Comparison of ENCODE assay signal across 10 cellular contexts in genomic region chr17:47066095-47066494, GRCh38.
DNase-seq lines count a peak whose midpoint lies in the region; ATAC-seq, FAIRE-seq and TF ChIP-seq lines count a peak whose summit lies in the region.
"Had no signal": no experiment of that assay in that cellular context is flagged by ENCODE, and none has a peak within 500 bp of the region (broad histone marks: within the 10 kb centered on the region; RNA-seq: fewer than 3 reads in every experiment).

No MANE protein-coding gene starts in this region.

- no peak overlapping the region for H2BK120ac ChIP-seq in mesenchymal stem cell (ENCODE audit: low read depth, low read length)

- no peak for ATAC-seq in GM12878
- ATAC-seq in body of pancreas = no peak

- H3K18ac ChIP-seq in mesenchymal stem cell (ENCODE audit: low read depth in 1 of 2, low read length in 2 of 2) = no peak overlapping the region

- H4K91ac ChIP-seq in mesenchymal stem cell (ENCODE audit: low read length) = no peak overlapping the region

- no peak overlapping the region for H2BK15ac ChIP-seq in mesenchymal stem cell (ENCODE audit: low read depth, poor library complexity, severe bottlenecking)

- no peak overlapping the region for H3K23ac ChIP-seq in mesenchymal stem cell (ENCODE audit: low read length in 2 of 2)

- peak overlapping the region; percentile 72 for H3K4me2 ChIP-seq in GM12878 (ENCODE audit: control insufficient read depth, insufficient read depth)
- H3K4me2 ChIP-seq in mesenchymal stem cell (ENCODE audit: low read length, poor library complexity, severe bottlenecking) = peak overlapping the region; percentile 28

- DNase-seq in CD4-positive, alpha-beta memory T cell = no peak
- DNase-seq in GM12878 (ENCODE audit: low read depth, low spot score) (no peak), mesenchymal stem cell (peak; percentile 7), NCI-H128 (lab: John Stamatoyannopoulos, UW; ENCODE audit: unreplicated experiment) (no peak), NOMO-1 treated with dmso at 0.1 percent for 144 hours (lab: John Stamatoyannopoulos, UW; ENCODE audit: unreplicated experiment) (no peak), body of pancreas (no peak), DMS153 (lab: John Stamatoyannopoulos, UW) (no peak)
- DNase-seq: foreskin fibroblast, NCI-H1436 treated with DMSO at 0.1 percent for 48 hours had no signal

- H3K27me3 ChIP-seq in CD4-positive, alpha-beta memory T cell (ENCODE audit: insufficient read depth, low read length) = no peaks in the 10 kb centered on the region
- H3K27me3 ChIP-seq in HUES6 (ENCODE audit: control insufficient read depth, insufficient read depth, low read length) = no peaks in the 10 kb centered on the region
- H3K27me3 ChIP-seq in GM12878 (replicated peaks in 1 of 2; ENCODE audit: control insufficient read depth in 2 of 2, insufficient read depth in 2 of 2, low read length in 1 of 2) = no peaks in the 10 kb centered on the region
- H3K27me3 ChIP-seq in mesenchymal stem cell (ENCODE audit: control insufficient read depth in 1 of 2, insufficient read depth in 1 of 2, low read length in 2 of 2) = no peaks in the 10 kb centered on the region
- H3K27me3 ChIP-seq in body of pancreas = no peaks in the 10 kb centered on the region

- no peak for FAIRE-seq in GM12878 (lab: Jason Lieb, UNC)

- H3K9ac ChIP-seq in HUES6 (ENCODE audit: low read length) (no peak overlapping the region), GM12878 (ENCODE audit: control insufficient read depth, insufficient read depth, low read length) (no peak overlapping the region), mesenchymal stem cell (ENCODE audit: low read length) (peak overlapping the region; percentile 99)

- H3K4me1 ChIP-seq in CD4-positive, alpha-beta memory T cell (ENCODE audit: insufficient read depth, low read length) = peaks cover 14% of the 10 kb centered on the region
- peaks cover 12% of the 10 kb centered on the region; the same call in 1 of the 2 replicates for H3K4me1 ChIP-seq in HUES6 (ENCODE audit: control insufficient read depth, insufficient read depth, low read length)
- peaks cover 3% of the 10 kb centered on the region for H3K4me1 ChIP-seq in GM12878 (ENCODE audit: control insufficient read depth, insufficient read depth, low read length)
- H3K4me1 ChIP-seq in mesenchymal stem cell (ENCODE audit: control insufficient read depth, insufficient read depth, low read depth, low read length) = peaks cover 5% of the 10 kb centered on the region
- H3K4me1 ChIP-seq in body of pancreas = peaks cover 9% of the 10 kb centered on the region

- no peaks in the 10 kb centered on the region for H3K36me3 ChIP-seq in CD4-positive, alpha-beta memory T cell (ENCODE audit: insufficient read depth, low read length)
- peaks cover 4% of the 10 kb centered on the region; the same call in 1 of the 2 replicates for H3K36me3 ChIP-seq in HUES6 (ENCODE audit: control insufficient read depth, insufficient read depth, low read length)
- H3K36me3 ChIP-seq in GM12878 (ENCODE audit: control insufficient read depth in 2 of 2, insufficient read depth in 2 of 2, low read length in 1 of 2) = no peaks in the 10 kb centered on the region
- H3K36me3 ChIP-seq in mesenchymal stem cell (ENCODE audit: control insufficient read depth in 1 of 2, insufficient read depth in 2 of 2, low read depth in 1 of 2, low read length in 2 of 2) = peaks cover 11 to 12% of the 10 kb centered on the region in 2 experiments
- H3K36me3 ChIP-seq in body of pancreas (replicated peaks in 1 of 2; ENCODE audit: insufficient read depth in 1 of 2, low read depth in 2 of 2) = no peaks in the 10 kb centered on the region

- no peak for TF ChIP-seq EP300 in GM12878 (IDR thresholded peaks at IDR 0.05; ENCODE audit: borderline replicate concordance in 1 of 2, control insufficient read depth in 1 of 2, low read depth in 2 of 2, low read length in 2 of 2)

- no peak overlapping the region for H3K4ac ChIP-seq in mesenchymal stem cell (ENCODE audit: low read depth in 1 of 2, low read length in 2 of 2)

- CTCF ChIA-PET in CD4-positive, alpha-beta memory T cell (lab: Charles Lee; ENCODE audit: partially characterized antibody) = no interaction called here
- CTCF ChIA-PET in GM12878 (lab: Yijun Ruan, JAX) = no interaction called here

- H3K27me3 Mint-ChIP-seq in CD4-positive, alpha-beta memory T cell = no peaks in the 10 kb centered on the region

- SMC1A ChIA-PET in GM12878 (lab: Charles Lee; ENCODE audit: uncharacterized antibody, unreplicated experiment) = no interaction called here

- RAD21 ChIA-PET in GM12878 (lab: Charles Lee; ENCODE audit: unreplicated experiment) = no interaction called here

- 91% methylated on average over 6 of the region's 6 CpGs for WGBS in GM12878 (ENCODE audit: insufficient coverage, insufficient replicate concordance, low lambda C conversion rate, missing lambda C conversion rate)
- 72% methylated on average over 6 of the region's 6 CpGs for WGBS in mesenchymal stem cell
- 63 to 70% methylated on average over 6 of the region's 6 CpGs for WGBS in body of pancreas, 2 donors

- H3K4me3 ChIP-seq in CD4-positive, alpha-beta memory T cell (ENCODE audit: low read length in 2 of 2) = no peak overlapping the region
- peak overlapping the region; percentile 98; the same call in 1 of the 2 replicates for H3K4me3 ChIP-seq in HUES6 (ENCODE audit: low read depth, low read length)
- H3K4me3 ChIP-seq in GM12878 = 0 out of 2 replicates have a peak overlapping the region, but pooled peaks have one; percentile 91
- H3K4me3 ChIP-seq in mesenchymal stem cell (ENCODE audit: insufficient read depth in 1 of 2, low read depth in 1 of 2, low read length in 2 of 2) = peak overlapping the region in 1 of 2 experiments; percentile 93
- H3K4me3 ChIP-seq in body of pancreas = no peak overlapping the region

- H3K4me3 Mint-ChIP-seq in CD4-positive, alpha-beta memory T cell = peak overlapping the region; percentile 34 to 97 (median 94)

- H3K9me3 Mint-ChIP-seq in CD4-positive, alpha-beta memory T cell = peaks cover 0 to 4% (median 0%) of the 10 kb centered on the region in 8 donors

- POLR2A ChIA-PET in CD4-positive, alpha-beta memory T cell (lab: Charles Lee; ENCODE audit: partially characterized antibody) = interaction anchor here (0.6 kb wide), 1 partner anchor 51 kb away, joined by 3 read pairs; no protein-coding TSS in a partner anchor
- POLR2A ChIA-PET in GM12878 (lab: Charles Lee) = no interaction called here

- peaks cover 6 to 7% of the 10 kb centered on the region in 2 donors for H3K36me3 Mint-ChIP-seq in CD4-positive, alpha-beta memory T cell

- no peak overlapping the region for H3K27ac ChIP-seq in CD4-positive, alpha-beta memory T cell (ENCODE audit: low read depth, low read length)
- no peak overlapping the region for H3K27ac ChIP-seq in HUES6 (ENCODE audit: low read depth, low read length)
- H3K27ac ChIP-seq in GM12878 (ENCODE audit: control insufficient read depth, insufficient read depth) = no peak overlapping the region
- no peak overlapping the region for H3K27ac ChIP-seq in mesenchymal stem cell (ENCODE audit: low read length, poor library complexity, severe bottlenecking)
- H3K27ac ChIP-seq in body of pancreas = no peak overlapping the region

- H4K20me1 ChIP-seq in GM12878 (ENCODE audit: control insufficient read depth, insufficient read depth) = no peaks in the 10 kb centered on the region

- no peak overlapping the region for H2BK5ac ChIP-seq in mesenchymal stem cell (ENCODE audit: low read depth, low read length, poor library complexity, severe bottlenecking)

- no peak overlapping the region for H3K14ac ChIP-seq in mesenchymal stem cell (ENCODE audit: low read length in 2 of 2)

- H2AFZ ChIP-seq in GM12878 (ENCODE audit: control insufficient read depth, low read depth, low read length) (no peak overlapping the region), mesenchymal stem cell (ENCODE audit: low read depth, low read length) (no peak overlapping the region)

- no peak overlapping the region for H4K8ac ChIP-seq in mesenchymal stem cell (ENCODE audit: low read length)

- BruUV-seq in GM12878 (replicated peaks; lab: Mats Ljungman, UMichigan) = no TSS peak

- H3K79me1 ChIP-seq in mesenchymal stem cell (replicated peaks; ENCODE audit: low read length, poor library complexity, severe bottlenecking) = peaks cover 18% of the 10 kb centered on the region

- H2AK5ac ChIP-seq in mesenchymal stem cell (ENCODE audit: low read length, severe bottlenecking) = peak overlapping the region; percentile 88

- H3K9me3 ChIP-seq in CD4-positive, alpha-beta memory T cell (ENCODE audit: control insufficient read depth in 1 of 2, low read length in 2 of 2) = no peaks in the 10 kb centered on the region
- H3K9me3 ChIP-seq in HUES6 (ENCODE audit: control insufficient read depth, insufficient read depth, low read depth, low read length) = peaks cover 9% of the 10 kb centered on the region; the same call in 1 of the 2 replicates
- no peaks in the 10 kb centered on the region for H3K9me3 ChIP-seq in GM12878 (replicated peaks; ENCODE audit: control insufficient read depth, insufficient read depth, low read length)
- peaks cover 8% of the 10 kb centered on the region for H3K9me3 ChIP-seq in mesenchymal stem cell (ENCODE audit: control insufficient read depth, low read length)
- no peaks in the 10 kb centered on the region for H3K9me3 ChIP-seq in body of pancreas

- intact Hi-C loops in CD4-positive, alpha-beta memory T cell (cut with micrococcal nuclease) = loop anchor here (2.0 to 10.0 kb wide), 2 partner anchors 35 to 759 kb away; partner anchors contain the start of gene OSBPL7
- intact Hi-C loops in GM12878 (cut with micrococcal nuclease; ENCODE audit: unreplicated experiment) (no loop called here), body of pancreas (cut with DNase I) (no loop called here)

- TF ChIP-seq CTCF in GM12878 (IDR thresholded peaks at IDR 0.05 in 2 of 3, conservative IDR thresholded peaks at IDR 0.05 in 1 of 3; ENCODE audit: control insufficient read depth in 2 of 3, extremely low read depth in 1 of 3, insufficient read depth in 1 of 3, low read depth in 3 of 3, low read length in 3 of 3) (no peak), body of pancreas (IDR thresholded peaks at IDR 0.05) (no peak)

- H3K27ac Mint-ChIP-seq in CD4-positive, alpha-beta memory T cell = peak overlapping the region in 6 of 7 donors; percentile 77 to 97 (median 92)

- TF ChIP-seq RAD21 in GM12878 (IDR thresholded peaks at IDR 0.05; ENCODE audit: insufficient read depth, low read depth, low read length) = no peak

- TF ChIP-seq POLR2A in GM12878 (IDR thresholded peaks at IDR 0.05; ENCODE audit: low read depth, low read length) (no peak), body of pancreas (IDR thresholded peaks at IDR 0.05) (no peak)

- in situ Hi-C loops in GM12878 (cut with MboI) = no loop called here

- H3K4me1 Mint-ChIP-seq in CD4-positive, alpha-beta memory T cell = peaks cover 23 to 29% (median 26%) of the 10 kb centered on the region in 4 donors

- H3K79me2 ChIP-seq in GM12878 (ENCODE audit: control insufficient read depth, insufficient read depth, low read length) = peaks cover 7% of the 10 kb centered on the region

- H2BK12ac ChIP-seq in mesenchymal stem cell (ENCODE audit: low read length in 2 of 2) = no peak overlapping the region

TF ChIP-seq in GM12878, 131 proteins besides CTCF, POLR2A, EP300 and RAD21:
- no peak for TF ChIP-seq YY1 (IDR thresholded peaks at IDR 0.05; ENCODE audit: low read depth, low read length)

Comparison
In these comparisons a context has a peak if more than half of its experiments do, and no peak if none do; other contexts are left out.
1. H3K4me3 ChIP-seq: peak in HUES6 (single experiment) and GM12878 (single experiment); none in CD4-positive, alpha-beta memory T cell (0 of 2) and body of pancreas (0 of 2).